In genomic region chr1:20661235-20662109, GRCh38 we compare ENCODE assay signal across 8 cellular contexts. TPM values are rescaled to one million over a fixed set of nuclear protein-coding genes. Genes with fewer than 3 reads are reported as not detected.
DNase-seq lines count a peak whose midpoint lies in the region; ATAC-seq and TF ChIP-seq lines count a peak whose summit lies in the region.

Gene DDOST, minus strand, starts transcription at chr1:20661369. Its CDS starts 19 bp downstream, at chr1:20661350.

- H3K4me3 ChIP-seq in choroid plexus epithelial cell (ENCODE audit: low read depth, low read length) (peak within 1 kb of the TSS; percentile 96), kidney epithelial cell (ENCODE audit: low read depth, low read length) (peak within 1 kb of the TSS; percentile 91)

- H3K36me3 ChIP-seq in kidney epithelial cell (ENCODE audit: control insufficient read depth, insufficient read depth, low read length), result no peaks in the 10 kb centered on the region

- no peaks in the 10 kb centered on the region for H3K27me3 ChIP-seq in kidney epithelial cell (ENCODE audit: control insufficient read depth, insufficient read depth, low read length)

- TF ChIP-seq CTCF in choroid plexus epithelial cell (conservative IDR thresholded peaks at IDR 0.05; ENCODE audit: low read depth, low read length) (peak; percentile 60), kidney epithelial cell (IDR thresholded peaks at IDR 0.05; ENCODE audit: insufficient read depth, low read length, poor library complexity, severe bottlenecking) (peak; percentile 62)

- ATAC-seq in GM19043 (IDR thresholded peaks at IDR 0.05; ENCODE audit: low read depth, unreplicated experiment), result peak; percentile 95
- peak; percentile 94 for ATAC-seq in HG03432 (IDR thresholded peaks at IDR 0.05; ENCODE audit: unreplicated experiment)

- DNase-seq in AML-193 (lab: John Stamatoyannopoulos, UW) (peak; percentile 95 to 97), NCI-H510A (lab: John Stamatoyannopoulos, UW) (peak; percentile 100), choroid plexus epithelial cell (ENCODE audit: low read depth) (peak; percentile 98), kidney epithelial cell (ENCODE audit: low read depth) (peak; percentile 93)
- DNase-seq in activated CD4-positive, alpha-beta T cell treated with anti-CD3 and anti-CD28 coated beads for 24 hours (ENCODE audit: low read depth in 2 of 2), result peak; percentile 89 to 91
- DNase-seq in stimulated activated CD4-positive, alpha-beta T cell treated with anti-CD3 and anti-CD28 coated beads, Interleukin-1b, Interleukin-23, amount 100 ng/mL, for 1 hour (ENCODE audit: low read depth in 2 of 2), result peak; percentile 71 to 85

RNA-seq across cellular contexts. Expression of gene DDOST, which starts in this region (rescaled TPM):
- 327 and 347 TPM in 2 replicates for total RNA-seq in kidney epithelial cell

Comparison
In these comparisons a context has a peak if more than half of its experiments do, and no peak if none do; other contexts are left out.
1. Peak in every context shown above with its lines: DNase-seq, ATAC-seq and H3K4me3 ChIP-seq.